ENCODE assay signal across 1 cellular context in genomic region chrX:153927936-153928760, GRCh38.
TF ChIP-seq lines count a peak whose summit lies in the region.

No MANE protein-coding gene starts in this region.

TF ChIP-seq in GM12878, 131 proteins besides CTCF, POLR2A, EP300 and RAD21 (continued from another document):
- TF ChIP-seq ZBTB4 (CRISPR knock-in tag; IDR thresholded peaks at IDR 0.05) (no peak), FOXK2 (IDR thresholded peaks at IDR 0.05) (no peak), CBX3 (IDR thresholded peaks at IDR 0.05; ENCODE audit: borderline replicate concordance, low read depth) (no peak), CUX1 (IDR thresholded peaks at IDR 0.05; ENCODE audit: insufficient replicate concordance, low read depth, low read length) (no peak), SMC3 (IDR thresholded peaks at IDR 0.05; ENCODE audit: borderline replicate concordance, low read length) (no peak), SREBF2 (IDR thresholded peaks at IDR 0.05; ENCODE audit: low read length) (no peak), GABPA (IDR thresholded peaks at IDR 0.05; ENCODE audit: low read depth) (peak; percentile 59), YBX1 (IDR thresholded peaks at IDR 0.05) (no peak)
